In the genomic region with DNA sequence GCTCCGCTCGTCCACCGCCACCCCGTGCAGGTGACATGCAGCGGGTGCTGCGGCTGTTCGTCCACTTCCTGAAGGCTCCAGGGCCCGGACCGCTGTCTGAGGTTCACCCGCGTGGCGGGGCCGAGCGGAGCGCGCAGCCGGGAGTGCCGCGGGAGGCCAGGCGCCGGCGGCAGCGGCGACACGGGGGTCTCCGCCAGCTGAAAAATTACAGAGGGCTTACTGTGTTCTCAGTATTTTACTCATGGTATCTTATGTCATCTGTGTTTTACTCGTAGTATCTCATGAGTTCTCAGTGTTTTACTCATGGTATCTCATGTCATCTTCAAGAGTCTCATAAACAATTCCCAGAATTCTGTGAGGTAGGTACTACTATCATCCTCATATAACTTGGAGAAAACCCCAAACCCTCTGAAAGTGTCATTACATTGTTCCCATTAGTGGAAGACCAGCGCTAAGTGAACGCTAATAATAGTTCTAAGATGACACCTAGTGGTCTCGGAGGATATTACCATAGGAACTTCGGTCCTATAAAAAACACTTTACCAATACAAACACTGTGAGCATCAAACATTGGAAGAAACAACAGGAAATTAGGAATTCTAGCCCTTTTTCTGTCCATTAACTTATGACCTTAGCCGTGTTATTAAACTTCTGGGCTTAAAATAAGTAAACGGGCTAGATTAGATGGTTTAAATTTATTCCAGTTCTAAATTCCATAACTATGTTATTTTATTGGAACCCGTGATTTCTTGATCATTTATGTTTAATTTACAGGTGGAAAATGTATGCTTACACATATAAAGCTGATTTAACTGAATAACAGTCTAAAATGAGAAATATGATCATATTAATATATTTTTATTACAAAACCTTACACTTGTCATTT, we compare ENCODE assay signal across 8 cellular contexts. TPM values are rescaled to one million over a fixed set of nuclear protein-coding genes. Genes with fewer than 3 reads are reported as not detected.
A peak's percentile ranks its signal among the peaks of the same experiment; 100 is the strongest.
DNase-seq lines count a peak whose midpoint lies in the region; ATAC-seq, FAIRE-seq and TF ChIP-seq lines count a peak whose summit lies in the region.

No MANE protein-coding gene starts in this region.

- no peaks in the 10 kb centered on the region for H3K36me3 Mint-ChIP-seq in nephron progenitor cell (ENCODE audit: low read depth)

- peaks cover 0 to 1% of the 10 kb centered on the region in 2 donors for H3K27me3 ChIP-seq in aorta (ENCODE audit: control insufficient read depth in 1 of 2, insufficient read depth in 2 of 2, low read length in 1 of 2)

- H3K27ac ChIP-seq in aorta (ENCODE audit: low read depth in 1 of 2, low read length in 2 of 2): no peak overlapping the region

- H3K4me1 Mint-ChIP-seq in nephron progenitor cell: peaks cover 17% of the 10 kb centered on the region

- H3K9me3 ChIP-seq in aorta (ENCODE audit: control insufficient read depth, low read length): no peaks in the 10 kb centered on the region

- TF ChIP-seq CTCF in D721Med (IDR thresholded peaks at IDR 0.05; ENCODE audit: insufficient read depth, missing control alignments) (peak; percentile 78), nephron progenitor cell (IDR thresholded peaks at IDR 0.05) (peak; percentile 76)

- peak; percentile 29 for DNase-seq in D721Med (ENCODE audit: insufficient read length, low spot score)
- DNase-seq in NCI-H774 (lab: John Stamatoyannopoulos, UW): peak; percentile 67
- DNase-seq in activated T-cell treated with anti-CD3 and anti-CD28 coated beads for 48 hours (ENCODE audit: low read depth): peak; percentile 26
- DNase-seq in fibroblast of peridontal ligament (ENCODE audit: extremely low read depth): peak; percentile 85
- DNase-seq in nephron progenitor cell: no peak
- DNase-seq in aorta: peak in 1 of 2 donors; percentile 76

- H3K36me3 ChIP-seq in aorta (ENCODE audit: control insufficient read depth in 1 of 2, insufficient read depth in 2 of 2, low read length in 1 of 2): no peaks in the 10 kb centered on the region

- no peak overlapping the region for H3K4me3 Mint-ChIP-seq in nephron progenitor cell

- peaks cover 8% of the 10 kb centered on the region for H3K9me3 Mint-ChIP-seq in nephron progenitor cell

- intact Hi-C loops in aorta (cut with DNase I): loop anchor here (5.0 kb wide), 1 partner anchor 127 kb away; no protein-coding TSS in a partner anchor

- H3K4me1 ChIP-seq in aorta (ENCODE audit: control insufficient read depth in 1 of 2, insufficient read depth in 2 of 2, low read length in 2 of 2): no peaks in the 10 kb centered on the region

- ATAC-seq in GM19438 (IDR thresholded peaks at IDR 0.05; ENCODE audit: low read depth, unreplicated experiment) (peak; percentile 92), HG03571 (IDR thresholded peaks at IDR 0.05; ENCODE audit: unreplicated experiment) (peak; percentile 78), aorta (ENCODE audit: low FRiP score) (peak; percentile 84)

- peak overlapping the region in 1 of 2 donors; percentile 64 for H3K4me3 ChIP-seq in aorta (ENCODE audit: low read length in 2 of 2)

- 2 to 4% methylated on average over 34 of the region's 34 CpGs for WGBS in aorta, 2 donors

- H3K27me3 Mint-ChIP-seq in nephron progenitor cell (ENCODE audit: low read depth, poor library complexity): peaks cover 7% of the 10 kb centered on the region

- peak; percentile 87 for FAIRE-seq in D721Med (lab: Jason Lieb, UNC)

- H3K27ac Mint-ChIP-seq in nephron progenitor cell: no peak overlapping the region

RNA-seq across cellular contexts. Expression of a gene that starts 32.4 kb away (rescaled TPM):
- total RNA-seq in aorta: 1 to 10 TPM in 1 of 2 donors, under 1 TPM in 1; 0.29 to 1.6 TPM
- under 1 TPM in 1 of 2 donors, not detected in 1; 0.13 TPM for polyA plus RNA-seq in aorta
